In genomic region chr19:3142292-3142670, GRCh38 we compare ENCODE assay signal across 8 cellular contexts. TPM values are rescaled to one million over a fixed set of nuclear protein-coding genes. Genes with fewer than 3 reads are reported as not detected.
DNase-seq lines count a peak whose midpoint lies in the region; ATAC-seq, FAIRE-seq and TF ChIP-seq lines count a peak whose summit lies in the region.

No MANE protein-coding gene starts in this region.

- H3K27me3 ChIP-seq in keratinocyte (ENCODE audit: control insufficient read depth, extremely low read depth, insufficient read depth, low read length): no peaks in the 10 kb centered on the region
- no peaks in the 10 kb centered on the region for H3K27me3 ChIP-seq in tibial nerve

- H3K79me2 ChIP-seq in keratinocyte (ENCODE audit: control insufficient read depth, insufficient read depth, low read length): peaks cover 70% of the 10 kb centered on the region

- no peak for TF ChIP-seq EP300 in tibial nerve (IDR thresholded peaks at IDR 0.05)

- H3K9me1 ChIP-seq in keratinocyte (ENCODE audit: control insufficient read depth, extremely low read depth, insufficient read depth, low read length): no peaks in the 10 kb centered on the region

- peak overlapping the region; percentile 77 for H3K9ac ChIP-seq in keratinocyte (ENCODE audit: control insufficient read depth, extremely low read depth, insufficient read depth, low read length)

- H2AFZ ChIP-seq in keratinocyte (ENCODE audit: control insufficient read depth, low read length): no peak overlapping the region

- no peak for FAIRE-seq in keratinocyte (lab: Jason Lieb, UNC)

- H4K20me1 ChIP-seq in keratinocyte (ENCODE audit: control insufficient read depth, extremely low read depth, insufficient read depth, low read length): no peaks in the 10 kb centered on the region

- peak; percentile 83 for DNase-seq in activated effector memory CD4-positive, alpha-beta T cell treated with anti-CD3 and anti-CD28 coated beads, Interleukin-2, amount 50 U/mL, for 16 hours
- no peak for DNase-seq in activated effector memory CD4-positive, alpha-beta T cell treated with Interleukin-2 at 50 U/mL for 16 hours
- DNase-seq in activated T-helper 9 cell treated with anti-CD3 and anti-CD28 coated beads, Interleukin-2, amount 50 U/mL, for 16 hours (ENCODE audit: low read depth): peak; percentile 40
- DNase-seq in keratinocyte (ENCODE audit: low read depth, low spot score): peak; percentile 42
- DNase-seq in tibial nerve (ENCODE audit: low spot score in 2 of 2): no peak
- DNase-seq in inferior parietal cortex (ENCODE audit: extremely low spot score): no peak

- H3K4me2 ChIP-seq in keratinocyte (ENCODE audit: control insufficient read depth, extremely low read depth, insufficient read depth, low read depth, low read length): peak overlapping the region; percentile 76

- H3K9me3 ChIP-seq in keratinocyte (ENCODE audit: control insufficient read depth, low read depth, low read length) (no peaks in the 10 kb centered on the region), tibial nerve (peaks cover 0 to 11% (median 0%) of the 10 kb centered on the region in 4 donors)

- dilution Hi-C loops in keratinocyte (cut with MboI; ENCODE audit: extremely low pct_ligation_motif_present, low sequenced_read_pairs): no loop called here

- 53 to 57% methylated on average over 6 of the region's 6 CpGs for WGBS in tibial nerve, 2 donors

- H3K4me1 ChIP-seq in keratinocyte (ENCODE audit: control insufficient read depth, extremely low read depth, insufficient read depth, low read length) (peaks cover 24% of the 10 kb centered on the region), tibial nerve (peaks cover 0 to 9% (median 2%) of the 10 kb centered on the region in 4 donors)

- peak overlapping the region; percentile 92 for H3K27ac ChIP-seq in keratinocyte (ENCODE audit: control insufficient read depth, insufficient read depth, low read length)
- H3K27ac ChIP-seq in tibial nerve: peak overlapping the region in 3 of 4 donors; percentile 60 to 67 (median 62)

- H3K4me3 ChIP-seq in keratinocyte (ENCODE audit: control insufficient read depth in 2 of 3, extremely low read depth in 1 of 3, insufficient read depth in 2 of 3, low read depth in 1 of 3, low read length in 3 of 3) (peak overlapping the region in 1 of 3 experiments; percentile 39), tibial nerve (no peak overlapping the region)

- TF ChIP-seq CTCF in keratinocyte (optimal IDR thresholded peaks at IDR 0.05 in 1 of 3, IDR thresholded peaks at IDR 0.05 in 1 of 3, conservative IDR thresholded peaks at IDR 0.05 in 1 of 3; ENCODE audit: extremely low read depth in 1 of 3, insufficient read depth in 2 of 3, low read length in 3 of 3): no peak
- TF ChIP-seq CTCF in tibial nerve (IDR thresholded peaks at IDR 0.05): no peak

- H3K36me3 ChIP-seq in keratinocyte (ENCODE audit: control insufficient read depth in 2 of 2, extremely low read depth in 1 of 2, insufficient read depth in 2 of 2, low read length in 2 of 2) (peaks cover 10 to 21% of the 10 kb centered on the region in 2 experiments), tibial nerve (no peaks in the 10 kb centered on the region)

- TF ChIP-seq POLR2A in tibial nerve (IDR thresholded peaks at IDR 0.05): no peak

- ATAC-seq in GM21825 (IDR thresholded peaks at IDR 0.05; ENCODE audit: unreplicated experiment) (no peak), GM21360 (IDR thresholded peaks at IDR 0.05; ENCODE audit: unreplicated experiment) (no peak)

RNA-seq across cellular contexts. Expression of gene GNA15, which starts 6.4 kb away (rescaled TPM):
- 60.0 to 77.0 TPM (median 71.9 TPM) in 3 replicates for polyA plus RNA-seq in keratinocyte
- 31.8 TPM for polyA plus RNA-seq in keratinocyte (2011; ENCODE audit: low read depth)
- 59.1 and 99.8 TPM in 2 replicates for polyA plus RNA-seq in keratinocyte (2011; cell fraction: cytosol; rRNA removed)
- polyA plus RNA-seq in keratinocyte (2011; cell fraction: nucleus; rRNA removed): 31.2 and 40.4 TPM in 2 replicates
- polyA plus RNA-seq in keratinocyte (2012; ENCODE audit: low replicate concordance): 92.2 and 95.0 TPM in 2 replicates
- 47.1 to 107 TPM (median 56.3 TPM) in 3 replicates for polyA minus RNA-seq in keratinocyte
- 115 TPM for polyA minus RNA-seq in keratinocyte (2011; cell fraction: cytosol; rRNA and poly(A)+ RNA removed)
- 30.8 and 32.5 TPM in 2 replicates for polyA minus RNA-seq in keratinocyte (2011; cell fraction: nucleus; rRNA and poly(A)+ RNA removed)
- total RNA-seq in tibial nerve: 10 to 100 TPM in 2 of 4 donors, 1 to 10 TPM in 2; 3.8 to 22.5 (median 7.8) TPM

RNA-seq across cellular contexts. Expression of gene S1PR4, which starts 36.3 kb away (rescaled TPM):
- 0.08 to 0.14 TPM in 2 of 3 replicates, not detected in the other for polyA plus RNA-seq in keratinocyte
- not detected for polyA plus RNA-seq in keratinocyte (2011; ENCODE audit: low read depth)
- 0.04 TPM in 1 of 2 replicates, not detected in the other for polyA plus RNA-seq in keratinocyte (2011; cell fraction: cytosol; rRNA removed)
- polyA plus RNA-seq in keratinocyte (2011; cell fraction: nucleus; rRNA removed): 0.37 and 0.48 TPM in 2 replicates
- polyA plus RNA-seq in keratinocyte (2012; ENCODE audit: low replicate concordance): 0.47 TPM in 1 of 2 replicates, not detected in the other
- polyA minus RNA-seq in keratinocyte: 0.19 to 0.49 TPM in 2 of 3 replicates, not detected in the other
- polyA minus RNA-seq in keratinocyte (2011; cell fraction: cytosol; rRNA and poly(A)+ RNA removed): not detected
- polyA minus RNA-seq in keratinocyte (2011; cell fraction: nucleus; rRNA and poly(A)+ RNA removed): 0.39 and 1.8 TPM in 2 replicates
- 1 to 10 TPM in 3 of 4 donors, under 1 TPM in 1; 0.66 to 4.7 (median 2.4) TPM for total RNA-seq in tibial nerve

RNA-seq across cellular contexts. Expression of gene NCLN, which starts 43.4 kb away (rescaled TPM):
- 40.5 to 72.7 TPM (median 72.1 TPM) in 3 replicates for polyA plus RNA-seq in keratinocyte
- polyA plus RNA-seq in keratinocyte (2011; ENCODE audit: low read depth): 16.6 TPM
- 26.9 and 50.1 TPM in 2 replicates for polyA plus RNA-seq in keratinocyte (2011; cell fraction: cytosol; rRNA removed)
- polyA plus RNA-seq in keratinocyte (2011; cell fraction: nucleus; rRNA removed): 93.6 and 114 TPM in 2 replicates
- 40.6 and 101 TPM in 2 replicates for polyA plus RNA-seq in keratinocyte (2012; ENCODE audit: low replicate concordance)
- 56.3 to 179 TPM (median 58.1 TPM) in 3 replicates for polyA minus RNA-seq in keratinocyte
- polyA minus RNA-seq in keratinocyte (2011; cell fraction: cytosol; rRNA and poly(A)+ RNA removed): 124 TPM
- polyA minus RNA-seq in keratinocyte (2011; cell fraction: nucleus; rRNA and poly(A)+ RNA removed): 129 and 152 TPM in 2 replicates
- total RNA-seq in tibial nerve: 10 to 100 TPM; 27.1 to 83.4 (median 38.2) TPM

RNA-seq across cellular contexts. Expression of gene GNA11, which starts 48.1 kb away (rescaled TPM):
- 12.7 to 47.8 TPM (median 17.6 TPM) in 3 replicates for polyA plus RNA-seq in keratinocyte
- 5.3 TPM for polyA plus RNA-seq in keratinocyte (2011; ENCODE audit: low read depth)
- polyA plus RNA-seq in keratinocyte (2011; cell fraction: cytosol; rRNA removed): 23.6 and 40.7 TPM in 2 replicates
- polyA plus RNA-seq in keratinocyte (2011; cell fraction: nucleus; rRNA removed): 30.7 and 37.7 TPM in 2 replicates
- polyA plus RNA-seq in keratinocyte (2012; ENCODE audit: low replicate concordance): 30.2 and 62.2 TPM in 2 replicates
- 28.8 to 128 TPM (median 38.1 TPM) in 3 replicates for polyA minus RNA-seq in keratinocyte
- polyA minus RNA-seq in keratinocyte (2011; cell fraction: cytosol; rRNA and poly(A)+ RNA removed): 40.5 TPM
- polyA minus RNA-seq in keratinocyte (2011; cell fraction: nucleus; rRNA and poly(A)+ RNA removed): 17.4 and 19.7 TPM in 2 replicates
- 100 to 1,000 TPM in 3 of 4 donors, 10 to 100 TPM in 1; 65.1 to 114 (median 107) TPM for total RNA-seq in tibial nerve

Comparison
In these comparisons a context has a peak if more than half of its experiments do, and no peak if none do; other contexts are left out.
1. DNase-seq: peak in activated effector memory CD4-positive, alpha-beta T cell treated with anti-CD3 and anti-CD28 coated beads, Interleukin-2, amount 50 U/mL, for 16 hours (single experiment), activated T-helper 9 cell treated with anti-CD3 and anti-CD28 coated beads, Interleukin-2, amount 50 U/mL, for 16 hours (single experiment) and keratinocyte (single experiment); none in activated effector memory CD4-positive, alpha-beta T cell treated with Interleukin-2 at 50 U/mL for 16 hours (single experiment), tibial nerve (0 of 2) and inferior parietal cortex (single experiment).